13 cellular contexts compared by ENCODE assay signal in the genomic region with DNA sequence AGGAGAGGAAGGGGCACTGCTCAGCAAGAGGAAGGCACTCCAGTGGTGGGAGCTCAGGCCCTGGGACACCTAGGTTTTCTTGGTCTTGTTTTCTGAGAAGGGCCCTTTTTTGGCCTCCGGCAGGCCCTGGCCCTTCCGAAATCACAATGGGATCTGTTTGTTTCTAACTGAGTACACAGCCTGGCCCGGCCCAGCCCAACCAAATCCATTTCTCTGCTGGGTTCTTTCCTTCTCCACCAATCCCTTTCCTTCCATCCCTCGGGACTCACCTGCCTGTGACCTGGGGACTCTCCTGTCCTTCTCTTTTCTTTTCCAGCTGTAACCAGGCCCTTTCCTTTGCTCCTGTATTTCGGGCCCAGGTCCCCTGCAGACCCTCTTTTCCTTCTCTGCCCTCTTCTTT. TPM values are rescaled to one million over a fixed set of nuclear protein-coding genes. Genes with fewer than 3 reads are reported as not detected.
A peak's percentile ranks its signal among the peaks of the same experiment; 100 is the strongest.
DNase-seq lines count a peak whose midpoint lies in the region; ATAC-seq and TF ChIP-seq lines count a peak whose summit lies in the region.
"Had no signal": no experiment of that assay in that cellular context is flagged by ENCODE, and none has a peak within 500 bp of the region (broad histone marks: within the 10 kb centered on the region; RNA-seq: fewer than 3 reads in every experiment).

No MANE protein-coding gene starts in this region.

- H3K4me1 ChIP-seq in skeletal muscle tissue (ENCODE audit: control insufficient read depth in 3 of 3, insufficient read depth in 3 of 3, low read length in 3 of 3), result peaks cover 56 to 80% (median 69%) of the 10 kb centered on the region in 3 donors
- peaks cover 0 to 15% of the 10 kb centered on the region in 2 donors for H3K4me1 ChIP-seq in right atrium auricular region

- intact Hi-C loops in lower leg skin (cut with DNase I; ENCODE audit: low total_unique reads), result no loop called here

- H3K4me3 Mint-ChIP-seq in WTC11, result no peak overlapping the region
- no peak overlapping the region for H3K4me3 Mint-ChIP-seq in nephron progenitor cell
- H3K4me3 Mint-ChIP-seq: B cell; CD4-positive, alpha-beta T cell had no signal

- H3K27me3 Mint-ChIP-seq in WTC11 (ENCODE audit: low read depth), result no peaks in the 10 kb centered on the region
- peaks cover 1% of the 10 kb centered on the region for H3K27me3 Mint-ChIP-seq in nephron progenitor cell (ENCODE audit: low read depth, poor library complexity)

- H3K4me3 ChIP-seq in H7 (ENCODE audit: insufficient read depth, low read depth, low read length) (no peak overlapping the region), skeletal muscle tissue (ENCODE audit: low read length in 3 of 3) (no peak overlapping the region), lower leg skin (ENCODE audit: low read depth, poor library complexity, severe bottlenecking) (no peak overlapping the region), right atrium auricular region (no peak overlapping the region)

- H3K27ac ChIP-seq in skeletal muscle tissue (ENCODE audit: low read depth, low read length), result no peak overlapping the region
- H3K27ac ChIP-seq in right atrium auricular region, result no peak overlapping the region

- H3K27me3 ChIP-seq in H7 (ENCODE audit: control insufficient read depth, insufficient read depth, low read length) (no peaks in the 10 kb centered on the region), skeletal muscle tissue (ENCODE audit: control insufficient read depth in 3 of 3, insufficient read depth in 3 of 3, low read length in 3 of 3) (no peaks in the 10 kb centered on the region), right atrium auricular region (no peaks in the 10 kb centered on the region)

- H3K36me3 ChIP-seq in H7 (replicated peaks; ENCODE audit: control insufficient read depth, insufficient read depth, low read length) (peaks cover 6% of the 10 kb centered on the region; the same call in 1 of the 2 replicates), skeletal muscle tissue (ENCODE audit: control insufficient read depth in 3 of 3, insufficient read depth in 3 of 3, low read length in 3 of 3) (peaks cover 0 to 9% (median 2%) of the 10 kb centered on the region in 3 donors), right atrium auricular region (no peaks in the 10 kb centered on the region)

- H3K36me3 Mint-ChIP-seq in WTC11, result peaks cover 17% of the 10 kb centered on the region
- H3K36me3 Mint-ChIP-seq in nephron progenitor cell (ENCODE audit: low read depth), result peaks cover 12% of the 10 kb centered on the region

- peak overlapping the region in 2 of 3 donors; percentile 13 to 64 for H3K9ac ChIP-seq in skeletal muscle tissue (ENCODE audit: low read depth in 1 of 3, low read length in 3 of 3)

- DNase-seq in H7 (peak; percentile 52), WTC11 (ENCODE audit: low spot score) (no peak), nephron progenitor cell (no peak), lower leg skin (ENCODE audit: low spot score in 2 of 2) (no peak), right atrium auricular region (ENCODE audit: low spot score) (no peak)
- no peak for DNase-seq in stimulated activated CD8-positive, alpha-beta memory T cell treated with anti-CD3 and anti-CD28 coated beads, Interleukin-4, amount 100 ng/mL, for 48 hours
- DNase-seq: C1 segment of cervical spinal cord; CD4-positive, alpha-beta T cell; DMS79; GDM1 had no signal

- H3K4me1 Mint-ChIP-seq in WTC11 (peaks cover 57% of the 10 kb centered on the region), nephron progenitor cell (peaks cover 46% of the 10 kb centered on the region)
- H3K4me1 Mint-ChIP-seq: B cell had no signal

- ATAC-seq in WTC11, result no peak
- ATAC-seq: HepG2 had no signal

- 95 to 97% methylated on average over 5 of the region's 5 CpGs for WGBS in lower leg skin, 2 donors

- POLR2A ChIA-PET in WTC11 (lab: Charles Lee), result interaction anchor here (0.8 kb wide), 1 partner anchor 14 kb away, joined by 4 read pairs; no protein-coding TSS in a partner anchor

- TF ChIP-seq CTCF in WTC11 (IDR thresholded peaks at IDR 0.05) (no peak), nephron progenitor cell (IDR thresholded peaks at IDR 0.05) (no peak), lower leg skin (IDR thresholded peaks at IDR 0.05) (no peak), right atrium auricular region (IDR thresholded peaks at IDR 0.05) (no peak)

- TF ChIP-seq POLR2A in lower leg skin (IDR thresholded peaks at IDR 0.05), result no peak

- H3K27ac Mint-ChIP-seq in WTC11 (peak overlapping the region; percentile 89), nephron progenitor cell (peak overlapping the region; percentile 70)
- H3K27ac Mint-ChIP-seq: B cell; CD4-positive, alpha-beta T cell had no signal

- H3K9me3 Mint-ChIP-seq in WTC11 (no peaks in the 10 kb centered on the region), nephron progenitor cell (no peaks in the 10 kb centered on the region)
- H3K9me3 Mint-ChIP-seq: CD4-positive, alpha-beta T cell had no signal

- CTCF ChIA-PET in WTC11 (lab: Charles Lee), result interaction anchor here (0.5 to 2.7 kb wide), 5 partner anchors 21 to 132 kb away, joined by 3 to 8 read pairs (median 6); no protein-coding TSS in a partner anchor

- H3K9me3 ChIP-seq in skeletal muscle tissue (ENCODE audit: control insufficient read depth in 3 of 3, low read length in 3 of 3) (no peaks in the 10 kb centered on the region), right atrium auricular region (no peaks in the 10 kb centered on the region)

TF ChIP-seq in WTC11, 78 proteins besides CTCF, POLR2A, EP300 and RAD21:
- TF ChIP-seq NFE2L1 (CRISPR knock-in tag; IDR thresholded peaks at IDR 0.05) (no peak), ZNF121 (CRISPR knock-in tag; IDR thresholded peaks at IDR 0.05) (no peak), MXD4 (CRISPR knock-in tag; IDR thresholded peaks at IDR 0.05; ENCODE audit: borderline replicate concordance) (no peak), KAT7 (CRISPR knock-in tag; IDR thresholded peaks at IDR 0.05; ENCODE audit: borderline replicate concordance) (no peak)
- TF ChIP-seq, protein P1, sequence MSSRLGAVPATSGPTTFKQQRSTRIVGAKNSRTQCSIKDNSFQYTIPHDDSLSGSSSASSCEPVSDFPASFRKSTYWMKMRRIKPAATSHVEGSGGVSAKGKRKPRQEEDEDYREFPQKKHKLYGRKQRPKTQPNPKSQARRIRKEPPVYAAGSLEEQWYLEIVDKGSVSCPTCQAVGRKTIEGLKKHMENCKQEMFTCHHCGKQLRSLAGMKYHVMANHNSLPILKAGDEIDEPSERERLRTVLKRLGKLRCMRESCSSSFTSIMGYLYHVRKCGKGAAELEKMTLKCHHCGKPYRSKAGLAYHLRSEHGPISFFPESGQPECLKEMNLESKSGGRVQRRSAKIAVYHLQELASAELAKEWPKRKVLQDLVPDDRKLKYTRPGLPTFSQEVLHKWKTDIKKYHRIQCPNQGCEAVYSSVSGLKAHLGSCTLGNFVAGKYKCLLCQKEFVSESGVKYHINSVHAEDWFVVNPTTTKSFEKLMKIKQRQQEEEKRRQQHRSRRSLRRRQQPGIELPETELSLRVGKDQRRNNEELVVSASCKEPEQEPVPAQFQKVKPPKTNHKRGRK (CRISPR knock-in tag; IDR thresholded peaks at IDR 0.05; ENCODE audit: borderline replicate concordance), result no peak
- TF ChIP-seq, protein P2, sequence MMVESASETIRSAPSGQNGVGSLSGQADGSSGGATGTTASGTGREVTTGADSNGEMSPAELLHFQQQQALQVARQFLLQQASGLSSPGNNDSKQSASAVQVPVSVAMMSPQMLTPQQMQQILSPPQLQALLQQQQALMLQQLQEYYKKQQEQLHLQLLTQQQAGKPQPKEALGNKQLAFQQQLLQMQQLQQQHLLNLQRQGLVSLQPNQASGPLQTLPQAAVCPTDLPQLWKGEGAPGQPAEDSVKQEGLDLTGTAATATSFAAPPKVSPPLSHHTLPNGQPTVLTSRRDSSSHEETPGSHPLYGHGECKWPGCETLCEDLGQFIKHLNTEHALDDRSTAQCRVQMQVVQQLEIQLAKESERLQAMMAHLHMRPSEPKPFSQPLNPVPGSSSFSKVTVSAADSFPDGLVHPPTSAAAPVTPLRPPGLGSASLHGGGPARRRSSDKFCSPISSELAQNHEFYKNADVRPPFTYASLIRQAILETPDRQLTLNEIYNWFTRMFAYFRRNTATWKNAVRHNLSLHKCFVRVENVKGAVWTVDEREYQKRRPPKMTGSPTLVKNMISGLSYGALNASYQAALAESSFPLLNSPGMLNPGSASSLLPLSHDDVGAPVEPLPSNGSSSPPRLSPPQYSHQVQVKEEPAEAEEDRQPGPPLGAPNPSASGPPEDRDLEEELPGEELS (CRISPR knock-in tag; IDR thresholded peaks at IDR 0.05), result no peak
- TF ChIP-seq, protein P3, sequence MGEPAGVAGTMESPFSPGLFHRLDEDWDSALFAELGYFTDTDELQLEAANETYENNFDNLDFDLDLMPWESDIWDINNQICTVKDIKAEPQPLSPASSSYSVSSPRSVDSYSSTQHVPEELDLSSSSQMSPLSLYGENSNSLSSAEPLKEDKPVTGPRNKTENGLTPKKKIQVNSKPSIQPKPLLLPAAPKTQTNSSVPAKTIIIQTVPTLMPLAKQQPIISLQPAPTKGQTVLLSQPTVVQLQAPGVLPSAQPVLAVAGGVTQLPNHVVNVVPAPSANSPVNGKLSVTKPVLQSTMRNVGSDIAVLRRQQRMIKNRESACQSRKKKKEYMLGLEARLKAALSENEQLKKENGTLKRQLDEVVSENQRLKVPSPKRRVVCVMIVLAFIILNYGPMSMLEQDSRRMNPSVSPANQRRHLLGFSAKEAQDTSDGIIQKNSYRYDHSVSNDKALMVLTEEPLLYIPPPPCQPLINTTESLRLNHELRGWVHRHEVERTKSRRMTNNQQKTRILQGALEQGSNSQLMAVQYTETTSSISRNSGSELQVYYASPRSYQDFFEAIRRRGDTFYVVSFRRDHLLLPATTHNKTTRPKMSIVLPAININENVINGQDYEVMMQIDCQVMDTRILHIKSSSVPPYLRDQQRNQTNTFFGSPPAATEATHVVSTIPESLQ (CRISPR knock-in tag; IDR thresholded peaks at IDR 0.05), result no peak
- TF ChIP-seq, protein P4, sequence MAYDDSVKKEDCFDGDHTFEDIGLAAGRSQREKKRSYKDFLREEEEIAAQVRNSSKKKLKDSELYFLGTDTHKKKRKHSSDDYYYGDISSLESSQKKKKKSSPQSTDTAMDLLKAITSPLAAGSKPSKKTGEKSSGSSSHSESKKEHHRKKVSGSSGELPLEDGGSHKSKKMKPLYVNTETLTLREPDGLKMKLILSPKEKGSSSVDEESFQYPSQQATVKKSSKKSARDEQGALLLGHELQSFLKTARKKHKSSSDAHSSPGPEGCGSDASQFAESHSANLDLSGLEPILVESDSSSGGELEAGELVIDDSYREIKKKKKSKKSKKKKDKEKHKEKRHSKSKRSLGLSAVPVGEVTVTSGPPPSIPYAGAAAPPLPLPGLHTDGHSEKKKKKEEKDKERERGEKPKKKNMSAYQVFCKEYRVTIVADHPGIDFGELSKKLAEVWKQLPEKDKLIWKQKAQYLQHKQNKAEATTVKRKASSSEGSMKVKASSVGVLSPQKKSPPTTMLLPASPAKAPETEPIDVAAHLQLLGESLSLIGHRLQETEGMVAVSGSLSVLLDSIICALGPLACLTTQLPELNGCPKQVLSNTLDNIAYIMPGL (CRISPR knock-in tag; IDR thresholded peaks at IDR 0.05), result no peak

RNA-seq across cellular contexts. Expression of a gene that starts 18.6 kb away (rescaled TPM):
- 67.7 and 70.9 TPM in 2 replicates for total RNA-seq in H7 (2014; rRNA removed; shearing (Covaris generic))
- total RNA-seq in WTC11 (2021) (75.8 to 96.8 TPM (median 78.2 TPM) in 3 replicates), skeletal muscle tissue (30.3 TPM), lower leg skin (10 to 100 TPM; 14.8 to 34.3 (median 23.4) TPM), right atrium auricular region (10 to 100 TPM; 12.9 to 41.5 TPM)
- total RNA-seq: B cell; CD4-positive, alpha-beta T cell had no signal
